In genomic region chr11:66651011-66651410, GRCh38 we compare ENCODE assay signal across 9 cellular contexts. TPM values are rescaled to one million over a fixed set of nuclear protein-coding genes. Genes with fewer than 3 reads are reported as not detected.
DNase-seq lines count a peak whose midpoint lies in the region; ATAC-seq, FAIRE-seq and TF ChIP-seq lines count a peak whose summit lies in the region.
"Had no signal": no experiment of that assay in that cellular context is flagged by ENCODE, and none has a peak within 500 bp of the region (broad histone marks: within the 10 kb centered on the region; RNA-seq: fewer than 3 reads in every experiment).

No MANE protein-coding gene starts in this region.

- no peak for DNase-seq in activated CD4-positive, alpha-beta memory T cell treated with anti-CD3 and anti-CD28 coated beads for 36 hours
- no peak for DNase-seq in activated CD4-positive, alpha-beta memory T cell treated with anti-CD3 and anti-CD28 coated beads, Interleukin-2, amount 10 ng/mL, durations not matched to agents 7 days and 5 days
- peak; percentile 43 for DNase-seq in bronchial epithelial cell (ENCODE audit: low read depth)
- peak; percentile 18 for DNase-seq in stimulated activated CD8-positive, alpha-beta memory T cell treated with anti-CD3 and anti-CD28 coated beads, Interleukin-4, amount 100 ng/mL, for 48 hours
- no peak for DNase-seq in heart left ventricle
- DNase-seq: T-cell had no signal

- POLR2A ChIA-PET in activated CD4-positive, alpha-beta memory T cell treated with anti-CD3 and anti-CD28 coated beads for 36 hours (lab: Charles Lee), result interaction anchor here (0.6 to 3.3 kb wide), 3 partner anchors 12 to 171 kb away, joined by 3 to 28 read pairs (median 4); partner anchors contain the start of genes DPP3 and RBM4
- POLR2A ChIA-PET in activated CD4-positive, alpha-beta memory T cell treated with anti-CD3 and anti-CD28 coated beads, Interleukin-2, amount 10 ng/mL, durations not matched to agents 7 days and 5 days (lab: Charles Lee), result interaction anchor here (7.3 kb wide), 1 partner anchor 12 kb away, joined by 45 read pairs; the partner anchor contains the start of gene RBM4

- H3K36me3 Mint-ChIP-seq in activated CD4-positive, alpha-beta memory T cell treated with anti-CD3 and anti-CD28 coated beads for 36 hours, result peaks cover 44% of the 10 kb centered on the region
- H3K36me3 Mint-ChIP-seq in activated CD4-positive, alpha-beta memory T cell treated with anti-CD3 and anti-CD28 coated beads, Interleukin-2, amount 10 ng/mL, durations not matched to agents 7 days and 5 days (ENCODE audit: low read depth), result peaks cover 65% of the 10 kb centered on the region

- H3K27ac ChIP-seq in heart left ventricle, result no peak overlapping the region

- TF ChIP-seq POLR2A in heart left ventricle (IDR thresholded peaks at IDR 0.05), result no peak

- peak overlapping the region; percentile 33 for H3K27ac Mint-ChIP-seq in activated CD4-positive, alpha-beta memory T cell treated with anti-CD3 and anti-CD28 coated beads for 36 hours
- H3K27ac Mint-ChIP-seq in activated CD4-positive, alpha-beta memory T cell treated with anti-CD3 and anti-CD28 coated beads, Interleukin-2, amount 10 ng/mL, durations not matched to agents 7 days and 5 days, result no peak overlapping the region

- H3K4me1 ChIP-seq in heart left ventricle, result peaks cover 0 to 15% (median 7%) of the 10 kb centered on the region in 12 donors

- H3K9me3 Mint-ChIP-seq in activated CD4-positive, alpha-beta memory T cell treated with anti-CD3 and anti-CD28 coated beads for 36 hours, result no peaks in the 10 kb centered on the region
- H3K9me3 Mint-ChIP-seq in activated CD4-positive, alpha-beta memory T cell treated with anti-CD3 and anti-CD28 coated beads, Interleukin-2, amount 10 ng/mL, durations not matched to agents 7 days and 5 days, result no peaks in the 10 kb centered on the region
- H3K9me3 Mint-ChIP-seq: T-cell had no signal

- no peak overlapping the region for H3K4me3 Mint-ChIP-seq in activated CD4-positive, alpha-beta memory T cell treated with anti-CD3 and anti-CD28 coated beads for 36 hours
- no peak overlapping the region for H3K4me3 Mint-ChIP-seq in activated CD4-positive, alpha-beta memory T cell treated with anti-CD3 and anti-CD28 coated beads, Interleukin-2, amount 10 ng/mL, durations not matched to agents 7 days and 5 days
- H3K4me3 Mint-ChIP-seq: T-cell had no signal

- ATAC-seq in heart left ventricle, result no peak
- ATAC-seq in GM18858 (IDR thresholded peaks at IDR 0.05; ENCODE audit: unreplicated experiment), result no peak

- FAIRE-seq in bronchial epithelial cell (lab: Jason Lieb, UNC), result no peak
- FAIRE-seq: A204.1 had no signal

- no peak overlapping the region for H3K4me3 ChIP-seq in bronchial epithelial cell (ENCODE audit: low read depth, low read length)
- H3K4me3 ChIP-seq in heart left ventricle, result no peak overlapping the region

- WGBS in heart left ventricle, 4 donors, result 87 to 96% (median 93%) methylated on average over 2 of the region's 2 CpGs

- no peaks in the 10 kb centered on the region for H3K9me3 ChIP-seq in heart left ventricle

- TF ChIP-seq CTCF in bronchial epithelial cell (IDR thresholded peaks at IDR 0.05; ENCODE audit: insufficient read depth, low read length, severe bottlenecking), result no peak
- TF ChIP-seq CTCF in heart left ventricle (IDR thresholded peaks at IDR 0.05), result no peak

- CTCF ChIA-PET in activated CD4-positive, alpha-beta memory T cell treated with anti-CD3 and anti-CD28 coated beads for 36 hours (lab: Charles Lee), result interaction anchor here (3.2 kb wide), 1 partner anchor 28 kb away, joined by 12 read pairs; no protein-coding TSS in a partner anchor
- CTCF ChIA-PET in activated CD4-positive, alpha-beta memory T cell treated with anti-CD3 and anti-CD28 coated beads, Interleukin-2, amount 10 ng/mL, durations not matched to agents 7 days and 5 days (lab: Charles Lee), result no interaction called here

- H3K36me3 ChIP-seq in bronchial epithelial cell (ENCODE audit: control insufficient read depth, insufficient read depth, low read length) (peaks cover 16% of the 10 kb centered on the region), heart left ventricle (peaks cover 0 to 89% (median 57%) of the 10 kb centered on the region in 9 donors)

- intact Hi-C loops in activated CD4-positive, alpha-beta memory T cell treated with anti-CD3 and anti-CD28 coated beads for 36 hours (cut with micrococcal nuclease), result no loop called here
- intact Hi-C loops in heart left ventricle (cut with DNase I), result no loop called here

- no peaks in the 10 kb centered on the region for H3K27me3 ChIP-seq in bronchial epithelial cell (ENCODE audit: control insufficient read depth, insufficient read depth, low read length)
- H3K27me3 ChIP-seq in heart left ventricle, result no peaks in the 10 kb centered on the region

- H3K4me1 Mint-ChIP-seq in activated CD4-positive, alpha-beta memory T cell treated with anti-CD3 and anti-CD28 coated beads for 36 hours (ENCODE audit: low read depth), result peaks cover 55% of the 10 kb centered on the region
- H3K4me1 Mint-ChIP-seq in activated CD4-positive, alpha-beta memory T cell treated with anti-CD3 and anti-CD28 coated beads, Interleukin-2, amount 10 ng/mL, durations not matched to agents 7 days and 5 days, result peaks cover 27% of the 10 kb centered on the region

- no peaks in the 10 kb centered on the region for H3K27me3 Mint-ChIP-seq in activated CD4-positive, alpha-beta memory T cell treated with anti-CD3 and anti-CD28 coated beads for 36 hours
- no peaks in the 10 kb centered on the region for H3K27me3 Mint-ChIP-seq in activated CD4-positive, alpha-beta memory T cell treated with anti-CD3 and anti-CD28 coated beads, Interleukin-2, amount 10 ng/mL, durations not matched to agents 7 days and 5 days
- H3K27me3 Mint-ChIP-seq: T-cell had no signal

RNA-seq across cellular contexts. Expression of gene RBM4, which starts 12.5 kb away (rescaled TPM):
- 10 to 100 TPM; 87.0 to 94.0 TPM for total RNA-seq in activated CD4-positive, alpha-beta memory T cell treated with anti-CD3 and anti-CD28 coated beads for 36 hours
- total RNA-seq in activated CD4-positive, alpha-beta memory T cell treated with anti-CD3 and anti-CD28 coated beads, Interleukin-2, amount 10 ng/mL, durations not matched to agents 7 days and 5 days, result 100 to 1,000 TPM; 109 to 110 TPM
- total RNA-seq in bronchial epithelial cell (173 and 246 TPM in 2 replicates), heart left ventricle (10 to 100 TPM; 46.4 to 89.4 (median 56.6) TPM)
- polyA plus RNA-seq in heart left ventricle, result 10 to 100 TPM; 46.8 to 61.6 TPM

RNA-seq across cellular contexts. Expression of gene RBM4B, which starts 26.7 kb away (rescaled TPM):
- 10 to 100 TPM; 10.9 to 11.7 TPM for total RNA-seq in activated CD4-positive, alpha-beta memory T cell treated with anti-CD3 and anti-CD28 coated beads for 36 hours
- total RNA-seq in activated CD4-positive, alpha-beta memory T cell treated with anti-CD3 and anti-CD28 coated beads, Interleukin-2, amount 10 ng/mL, durations not matched to agents 7 days and 5 days, result 10 to 100 TPM; 19.6 to 20.1 TPM
- total RNA-seq in bronchial epithelial cell (13.4 and 15.7 TPM in 2 replicates), heart left ventricle (10 to 100 TPM in 4 of 9 donors, 1 to 10 TPM in 5; 8.4 to 13.3 (median 10.0) TPM)
- polyA plus RNA-seq in heart left ventricle, result 1 to 10 TPM; 7.0 to 8.9 TPM

RNA-seq across cellular contexts. Expression of gene RBM14, which starts 34.6 kb away (rescaled TPM):
- 100 to 1,000 TPM; 114 to 121 TPM for total RNA-seq in activated CD4-positive, alpha-beta memory T cell treated with anti-CD3 and anti-CD28 coated beads for 36 hours
- total RNA-seq in activated CD4-positive, alpha-beta memory T cell treated with anti-CD3 and anti-CD28 coated beads, Interleukin-2, amount 10 ng/mL, durations not matched to agents 7 days and 5 days, result 100 to 1,000 TPM; 116 to 120 TPM
- total RNA-seq in bronchial epithelial cell, result 7.4 and 10.9 TPM in 2 replicates
- total RNA-seq in heart left ventricle, result 10 to 100 TPM; 20.3 to 40.0 (median 30.6) TPM
- polyA plus RNA-seq in heart left ventricle, result 10 to 100 TPM; 17.4 to 34.3 TPM

RNA-seq across cellular contexts. Expression of gene CCS, which starts 58.0 kb away (rescaled TPM):
- 10 to 100 TPM; 24.2 to 26.9 TPM for total RNA-seq in activated CD4-positive, alpha-beta memory T cell treated with anti-CD3 and anti-CD28 coated beads for 36 hours
- 10 to 100 TPM; 32.8 to 33.2 TPM for total RNA-seq in activated CD4-positive, alpha-beta memory T cell treated with anti-CD3 and anti-CD28 coated beads, Interleukin-2, amount 10 ng/mL, durations not matched to agents 7 days and 5 days
- total RNA-seq in bronchial epithelial cell (29.3 and 30.3 TPM in 2 replicates), heart left ventricle (10 to 100 TPM; 13.9 to 26.7 (median 19.1) TPM)
- polyA plus RNA-seq in heart left ventricle, result 10 to 100 TPM; 20.2 to 41.1 TPM

RNA-seq across cellular contexts. Expression of gene CCDC87, which starts 58.1 kb away (rescaled TPM):
- total RNA-seq in activated CD4-positive, alpha-beta memory T cell treated with anti-CD3 and anti-CD28 coated beads for 36 hours, result under 1 TPM; 0.12 to 0.24 TPM
- not detected for total RNA-seq in activated CD4-positive, alpha-beta memory T cell treated with anti-CD3 and anti-CD28 coated beads, Interleukin-2, amount 10 ng/mL, durations not matched to agents 7 days and 5 days
- total RNA-seq in bronchial epithelial cell (under 0.01 TPM in 2 replicates), heart left ventricle (under 1 TPM; 0.14 to 0.63 (median 0.36) TPM)
- polyA plus RNA-seq in heart left ventricle, result under 1 TPM; 0.15 to 0.18 TPM
- total RNA-seq: urinary bladder had no signal

Comparison
In these comparisons a context has a peak if more than half of its experiments do, and no peak if none do; other contexts are left out.
1. DNase-seq: peak in bronchial epithelial cell (single experiment) and stimulated activated CD8-positive, alpha-beta memory T cell treated with anti-CD3 and anti-CD28 coated beads, Interleukin-4, amount 100 ng/mL, for 48 hours (single experiment); none in activated CD4-positive, alpha-beta memory T cell treated with anti-CD3 and anti-CD28 coated beads for 36 hours (single experiment), activated CD4-positive, alpha-beta memory T cell treated with anti-CD3 and anti-CD28 coated beads, Interleukin-2, amount 10 ng/mL, durations not matched to agents 7 days and 5 days (single experiment) and heart left ventricle (0 of 5).